Comparison of ENCODE assay signal across 17 cellular contexts in the genomic region with DNA sequence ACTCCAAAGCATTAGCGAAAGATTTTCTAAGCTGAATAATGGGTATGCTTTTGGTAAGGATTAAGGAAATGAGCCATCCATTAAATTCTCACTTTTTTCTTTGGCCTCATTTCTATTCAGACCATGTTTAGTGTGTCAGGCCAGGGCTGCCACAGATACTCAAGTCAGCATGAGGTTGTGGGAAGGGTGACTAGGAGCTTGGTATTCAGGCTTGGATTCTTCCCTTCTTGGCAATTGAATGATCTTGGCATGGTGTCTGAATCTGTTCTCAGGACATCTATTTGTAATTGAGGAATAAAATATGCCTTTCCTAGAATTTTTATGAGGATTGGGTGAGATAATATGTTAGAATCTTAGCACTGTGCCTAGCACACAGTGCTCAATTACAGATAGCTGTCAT.
"Had no signal": no experiment of that assay in that cellular context is flagged by ENCODE, and none has a peak within 500 bp of the region (broad histone marks: within the 10 kb centered on the region; RNA-seq: fewer than 3 reads in every experiment).

No MANE protein-coding gene starts in this region.

- H3K27me3 ChIP-seq: right lobe of liver, tibial artery had no signal

- H3K9me3 ChIP-seq: lower lobe of right lung, right lobe of liver, tibial artery had no signal

- H3K4me1 ChIP-seq: lower lobe of right lung, parathyroid adenoma, right lobe of liver, tibial artery had no signal

- H3K27ac ChIP-seq: coronary artery, lower lobe of right lung, parathyroid adenoma, right lobe of liver, tibial artery had no signal

- H3K36me3 ChIP-seq: lower lobe of right lung, right lobe of liver, tibial artery had no signal

- H3K4me3 ChIP-seq: coronary artery, lower lobe of right lung, right lobe of liver, tibial artery had no signal

- DNase-seq: activated B cell treated with CpG ODN at 0.5 μM for 24 hours; activated CD4-positive, alpha-beta T cell treated with anti-CD3 and anti-CD28 coated beads for 4 hours; activated CD8-positive, alpha-beta T cell treated with anti-CD3 and anti-CD28 coated beads, Interleukin-2, amount 10 ng/mL, durations not matched to agents 7 days and 5 days; activated naive CD4-positive, alpha-beta T cell treated with Interleukin-2 at 50 U/mL for 16 hours; activated naive CD8-positive, alpha-beta T cell treated with anti-CD3 and anti-CD28 coated beads, Interleukin-2, amount 10 ng/mL, durations not matched to agents 7 days and 5 days; activated T-cell treated with anti-CD3 and anti-CD28 coated beads, Interleukin-2, amount 50 U/mL, for 24 hours; amygdala; hypothalamus; islet precursor cell; lower lobe of right lung; right lobe of liver; stimulated activated CD4-positive, alpha-beta T cell treated with anti-CD3 and anti-CD28 coated beads, Interleukin-4, amount 100 ng/mL, for 4 hours; tibial artery had no signal

- ATAC-seq: activated CD8-positive, alpha-beta T cell treated with anti-CD3 and anti-CD28 coated beads, Interleukin-2, amount 10 ng/mL, durations not matched to agents 7 days and 5 days; esophagus mucosa; lower lobe of right lung; right lobe of liver; stimulated activated memory B cell treated with anti-CD40 and anti-IgM and Interleukin-4, amounts not matched to agents 10 μg/mL and 1 μg/mL and 100 μg/mL, for 72 hours had no signal

- H3K9ac ChIP-seq: parathyroid adenoma had no signal

- H3K79me2 ChIP-seq: parathyroid adenoma had no signal

- H2AFZ ChIP-seq: parathyroid adenoma had no signal
